ENCODE assay signal across 22 cellular contexts in genomic region chr10:386751-387693, GRCh38.
A peak's percentile ranks its signal among the peaks of the same experiment; 100 is the strongest.
DNase-seq lines count a peak whose midpoint lies in the region; ATAC-seq and TF ChIP-seq lines count a peak whose summit lies in the region.
"Had no signal": no experiment of that assay in that cellular context is flagged by ENCODE, and none has a peak within 500 bp of the region (broad histone marks: within the 10 kb centered on the region; RNA-seq: fewer than 3 reads in every experiment).

No MANE protein-coding gene starts in this region.

- DNase-seq in Right ventricle myocardium inferior (ENCODE audit: missing footprints) (no peak), cardiac septum (ENCODE audit: low spot score) (no peak), endothelial cell (ENCODE audit: low spot score) (no peak), nephron progenitor cell (no peak), NCI-H146 (lab: John Stamatoyannopoulos, UW) (no peak), osteocyte (ENCODE audit: extremely low spot score, unreplicated experiment) (no peak)
- DNase-seq in stimulated activated CD4-positive, alpha-beta T cell treated with anti-CD3 and anti-CD28 coated beads, Interleukin-4, amount 100 ng/mL, for 1 hour, result no peak
- DNase-seq: activated CD8-positive, alpha-beta T cell treated with anti-CD3 and anti-CD28 coated beads for 36 hours; activated naive CD4-positive, alpha-beta T cell treated with anti-CD3 and anti-CD28 coated beads for 36 hours; activated T-cell treated with anti-CD3 and anti-CD28 coated beads, Interleukin-2, amount 50 U/mL, for 48 hours; AML-193; effector CD4-positive, alpha-beta T cell; kidney; NCI-H1092; NCI-H2029 treated with DMSO at 0.1 percent for 48 hours; pancreas; SHP77 had no signal

- H3K27ac Mint-ChIP-seq in endothelial cell (ENCODE audit: unreplicated experiment), result no peak overlapping the region
- H3K27ac Mint-ChIP-seq in nephron progenitor cell, result peak overlapping the region; percentile 44
- H3K27ac Mint-ChIP-seq in osteocyte (ENCODE audit: unreplicated experiment), result no peak overlapping the region
- H3K27ac Mint-ChIP-seq: activated CD8-positive, alpha-beta T cell treated with anti-CD3 and anti-CD28 coated beads for 36 hours; activated naive CD4-positive, alpha-beta T cell treated with anti-CD3 and anti-CD28 coated beads for 36 hours; GM23338; memory B cell had no signal

- no peak overlapping the region for H3K4me3 ChIP-seq in thymus (ENCODE audit: low read length)
- H3K4me3 ChIP-seq: GM23338, pancreas, transverse colon had no signal

- H3K4me1 Mint-ChIP-seq in endothelial cell (ENCODE audit: unreplicated experiment) (peaks cover 9% of the 10 kb centered on the region), nephron progenitor cell (peaks cover 30% of the 10 kb centered on the region), osteocyte (ENCODE audit: unreplicated experiment) (no peaks in the 10 kb centered on the region)
- H3K4me1 Mint-ChIP-seq: GM23338, memory B cell had no signal

- peaks cover 22% of the 10 kb centered on the region for H3K36me3 Mint-ChIP-seq in endothelial cell (ENCODE audit: low read depth, unreplicated experiment)
- H3K36me3 Mint-ChIP-seq in nephron progenitor cell (ENCODE audit: low read depth), result peaks cover 74% of the 10 kb centered on the region
- peaks cover 41% of the 10 kb centered on the region for H3K36me3 Mint-ChIP-seq in osteocyte (ENCODE audit: unreplicated experiment)

- H3K27me3 ChIP-seq in thymus (ENCODE audit: control insufficient read depth, insufficient read depth), result no peaks in the 10 kb centered on the region
- H3K27me3 ChIP-seq: pancreas, transverse colon had no signal

- peaks cover 8% of the 10 kb centered on the region for H3K27me3 Mint-ChIP-seq in endothelial cell (ENCODE audit: unreplicated experiment)
- H3K27me3 Mint-ChIP-seq in nephron progenitor cell (ENCODE audit: low read depth, poor library complexity), result no peaks in the 10 kb centered on the region
- H3K27me3 Mint-ChIP-seq in osteocyte (ENCODE audit: unreplicated experiment), result no peaks in the 10 kb centered on the region
- H3K27me3 Mint-ChIP-seq: activated CD8-positive, alpha-beta T cell treated with anti-CD3 and anti-CD28 coated beads for 36 hours; memory B cell had no signal

- no peaks in the 10 kb centered on the region for H3K36me3 ChIP-seq in thymus (ENCODE audit: control insufficient read depth, insufficient read depth)

- TF ChIP-seq CTCF in endothelial cell (IDR thresholded peaks at IDR 0.05; ENCODE audit: unreplicated experiment) (no peak), nephron progenitor cell (IDR thresholded peaks at IDR 0.05) (no peak), osteocyte (IDR thresholded peaks at IDR 0.05) (no peak)

- no peaks in the 10 kb centered on the region for H3K9me3 ChIP-seq in thymus (ENCODE audit: control insufficient read depth)
- H3K9me3 ChIP-seq: pancreas, transverse colon had no signal

- H3K4me1 ChIP-seq in thymus (ENCODE audit: control insufficient read depth, insufficient read depth, low read length), result no peaks in the 10 kb centered on the region
- H3K4me1 ChIP-seq: pancreas had no signal

- H3K27ac ChIP-seq in thymus (ENCODE audit: low read depth), result peak overlapping the region; percentile 46

- H3K4me3 Mint-ChIP-seq in endothelial cell (ENCODE audit: unreplicated experiment), result peak overlapping the region; percentile 52
- no peak overlapping the region for H3K4me3 Mint-ChIP-seq in nephron progenitor cell
- H3K4me3 Mint-ChIP-seq in osteocyte (ENCODE audit: unreplicated experiment), result no peak overlapping the region
- H3K4me3 Mint-ChIP-seq: activated CD8-positive, alpha-beta T cell treated with anti-CD3 and anti-CD28 coated beads for 36 hours; activated naive CD4-positive, alpha-beta T cell treated with anti-CD3 and anti-CD28 coated beads for 36 hours; GM23338; memory B cell had no signal

- intact Hi-C loops in Right ventricle myocardium inferior (cut with DNase I), result no loop called here
- intact Hi-C loops in cardiac septum (cut with DNase I), result no loop called here

- 90% methylated on average over 27 of the region's 27 CpGs for WGBS in thymus

- peak; percentile 35 for ATAC-seq in Right ventricle myocardium inferior
- ATAC-seq: activated CD8-positive, alpha-beta T cell treated with anti-CD3 and anti-CD28 coated beads for 36 hours; esophagus mucosa; GM23338 had no signal

- H3K9me3 Mint-ChIP-seq in endothelial cell (ENCODE audit: unreplicated experiment) (no peaks in the 10 kb centered on the region), nephron progenitor cell (no peaks in the 10 kb centered on the region), osteocyte (ENCODE audit: unreplicated experiment) (no peaks in the 10 kb centered on the region)
- H3K9me3 Mint-ChIP-seq: activated CD8-positive, alpha-beta T cell treated with anti-CD3 and anti-CD28 coated beads for 36 hours; activated naive CD4-positive, alpha-beta T cell treated with anti-CD3 and anti-CD28 coated beads for 36 hours; GM23338; memory B cell had no signal
